ENCODE assay signal across 1 cellular context in the genomic region with DNA sequence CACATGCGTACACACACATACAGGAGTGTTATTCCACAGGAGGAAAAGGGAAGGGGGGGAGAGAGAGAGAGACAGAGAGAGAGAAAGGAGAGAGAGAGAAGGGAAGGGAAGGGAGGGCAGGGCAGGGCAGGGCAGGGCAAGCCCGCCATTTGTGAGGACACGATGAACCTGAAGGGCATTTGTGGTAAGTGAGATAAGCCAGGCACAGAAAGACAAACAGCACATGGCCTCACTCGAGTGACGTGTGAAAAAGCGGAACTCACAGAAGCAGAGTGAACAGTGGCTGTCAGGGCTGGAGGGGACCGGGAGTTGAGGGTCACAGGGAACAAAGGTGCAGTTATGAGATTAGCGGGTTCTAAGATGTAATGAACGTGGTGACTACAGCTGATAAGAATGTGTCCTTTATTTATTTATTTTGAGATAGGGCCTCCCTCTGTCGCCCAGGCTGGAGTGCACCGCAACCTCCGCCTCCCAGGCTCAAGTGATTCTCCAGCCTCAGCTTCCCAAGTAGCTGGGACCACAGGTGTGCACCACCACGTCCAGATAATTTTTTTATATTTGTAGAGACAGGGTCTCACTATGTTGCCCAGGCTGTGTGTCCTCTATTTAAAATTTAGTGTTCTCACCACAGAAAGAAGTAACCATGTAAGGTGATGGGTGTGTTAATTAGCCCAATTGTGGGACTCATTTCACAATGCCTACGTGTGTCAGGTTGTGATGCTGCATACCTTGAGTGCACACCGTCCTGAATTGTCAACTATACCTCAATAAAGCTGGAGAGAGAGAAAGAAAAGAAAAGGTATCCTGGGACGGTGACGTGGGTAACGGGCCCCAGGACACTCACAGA.
TF ChIP-seq lines count a peak whose summit lies in the region.

No MANE protein-coding gene starts in this region.

TF ChIP-seq in K562, 482 proteins besides CTCF, POLR2A, EP300 and RAD21 (continued from another document and continues in another):
- TF ChIP-seq, protein P1, sequence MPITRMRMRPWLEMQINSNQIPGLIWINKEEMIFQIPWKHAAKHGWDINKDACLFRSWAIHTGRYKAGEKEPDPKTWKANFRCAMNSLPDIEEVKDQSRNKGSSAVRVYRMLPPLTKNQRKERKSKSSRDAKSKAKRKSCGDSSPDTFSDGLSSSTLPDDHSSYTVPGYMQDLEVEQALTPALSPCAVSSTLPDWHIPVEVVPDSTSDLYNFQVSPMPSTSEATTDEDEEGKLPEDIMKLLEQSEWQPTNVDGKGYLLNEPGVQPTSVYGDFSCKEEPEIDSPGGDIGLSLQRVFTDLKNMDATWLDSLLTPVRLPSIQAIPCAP (CRISPR knock-in tag; IDR thresholded peaks at IDR 0.05; ENCODE audit: borderline replicate concordance), result no peak
- TF ChIP-seq ZBTB8A (IDR thresholded peaks at IDR 0.05; ENCODE audit: partially characterized antibody), result no peak
- peak in 1 of 2 experiments; percentile 42; a peak in 2 of 4 replicates for TF ChIP-seq MAZ (CRISPR knock-in tag; conservative IDR thresholded peaks at IDR 0.05 in 1 of 2, IDR thresholded peaks at IDR 0.05 in 1 of 2)
- TF ChIP-seq, protein P2, sequence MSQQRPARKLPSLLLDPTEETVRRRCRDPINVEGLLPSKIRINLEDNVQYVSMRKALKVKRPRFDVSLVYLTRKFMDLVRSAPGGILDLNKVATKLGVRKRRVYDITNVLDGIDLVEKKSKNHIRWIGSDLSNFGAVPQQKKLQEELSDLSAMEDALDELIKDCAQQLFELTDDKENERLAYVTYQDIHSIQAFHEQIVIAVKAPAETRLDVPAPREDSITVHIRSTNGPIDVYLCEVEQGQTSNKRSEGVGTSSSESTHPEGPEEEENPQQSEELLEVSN (IDR thresholded peaks at IDR 0.05; ENCODE audit: borderline replicate concordance in 1 of 2, extremely low read depth in 1 of 2, insufficient read depth in 1 of 2, insufficient read length in 1 of 2, low read depth in 1 of 2, low read length in 1 of 2, poor library complexity in 1 of 2, severe bottlenecking in 1 of 2), result peak; percentile 45 to 55
- TF ChIP-seq HSF4 (CRISPR knock-in tag; IDR thresholded peaks at IDR 0.05; ENCODE audit: borderline replicate concordance), result no peak
- TF ChIP-seq U2AF1 (optimal IDR thresholded peaks at IDR 0.05; ENCODE audit: low read depth, low read length), result no peak
- TF ChIP-seq, protein P3, sequence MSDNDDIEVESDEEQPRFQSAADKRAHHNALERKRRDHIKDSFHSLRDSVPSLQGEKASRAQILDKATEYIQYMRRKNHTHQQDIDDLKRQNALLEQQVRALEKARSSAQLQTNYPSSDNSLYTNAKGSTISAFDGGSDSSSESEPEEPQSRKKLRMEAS (CRISPR knock-in tag; IDR thresholded peaks at IDR 0.05), result peak; percentile 93
- no peak for TF ChIP-seq TAF9B (IDR thresholded peaks at IDR 0.05; ENCODE audit: partially characterized antibody)
- TF ChIP-seq, protein P4, sequence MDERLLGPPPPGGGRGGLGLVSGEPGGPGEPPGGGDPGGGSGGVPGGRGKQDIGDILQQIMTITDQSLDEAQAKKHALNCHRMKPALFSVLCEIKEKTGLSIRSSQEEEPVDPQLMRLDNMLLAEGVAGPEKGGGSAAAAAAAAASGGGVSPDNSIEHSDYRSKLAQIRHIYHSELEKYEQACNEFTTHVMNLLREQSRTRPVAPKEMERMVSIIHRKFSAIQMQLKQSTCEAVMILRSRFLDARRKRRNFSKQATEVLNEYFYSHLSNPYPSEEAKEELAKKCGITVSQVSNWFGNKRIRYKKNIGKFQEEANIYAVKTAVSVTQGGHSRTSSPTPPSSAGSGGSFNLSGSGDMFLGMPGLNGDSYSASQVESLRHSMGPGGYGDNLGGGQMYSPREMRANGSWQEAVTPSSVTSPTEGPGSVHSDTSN (CRISPR knock-in tag; IDR thresholded peaks at IDR 0.05; ENCODE audit: low read depth), result no peak
- TF ChIP-seq, protein P4 (tag; conservative IDR thresholded peaks at IDR 0.05; ENCODE audit: low read depth), result peak; percentile 61
- TF ChIP-seq, protein P5, sequence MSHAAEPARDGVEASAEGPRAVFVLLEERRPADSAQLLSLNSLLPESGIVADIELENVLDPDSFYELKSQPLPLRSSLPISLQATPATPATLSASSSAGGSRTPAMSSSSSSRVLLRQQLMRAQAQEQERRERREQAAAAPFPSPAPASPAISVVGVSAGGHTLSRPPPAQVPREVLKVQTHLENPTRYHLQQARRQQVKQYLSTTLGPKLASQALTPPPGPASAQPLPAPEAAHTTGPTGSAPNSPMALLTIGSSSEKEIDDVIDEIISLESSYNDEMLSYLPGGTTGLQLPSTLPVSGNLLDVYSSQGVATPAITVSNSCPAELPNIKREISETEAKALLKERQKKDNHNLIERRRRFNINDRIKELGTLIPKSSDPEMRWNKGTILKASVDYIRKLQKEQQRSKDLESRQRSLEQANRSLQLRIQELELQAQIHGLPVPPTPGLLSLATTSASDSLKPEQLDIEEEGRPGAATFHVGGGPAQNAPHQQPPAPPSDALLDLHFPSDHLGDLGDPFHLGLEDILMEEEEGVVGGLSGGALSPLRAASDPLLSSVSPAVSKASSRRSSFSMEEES (CRISPR knock-in tag; IDR thresholded peaks at IDR 0.05), result no peak
- no peak for TF ChIP-seq HMG20A (CRISPR knock-in tag; conservative IDR thresholded peaks at IDR 0.05)
- peak in 1 of 2 experiments; percentile 44; a peak in 2 of 4 replicates for TF ChIP-seq NRF1 (conservative IDR thresholded peaks at IDR 0.05 in 1 of 2, IDR thresholded peaks at IDR 0.05 in 1 of 2)
- TF ChIP-seq, protein P6, sequence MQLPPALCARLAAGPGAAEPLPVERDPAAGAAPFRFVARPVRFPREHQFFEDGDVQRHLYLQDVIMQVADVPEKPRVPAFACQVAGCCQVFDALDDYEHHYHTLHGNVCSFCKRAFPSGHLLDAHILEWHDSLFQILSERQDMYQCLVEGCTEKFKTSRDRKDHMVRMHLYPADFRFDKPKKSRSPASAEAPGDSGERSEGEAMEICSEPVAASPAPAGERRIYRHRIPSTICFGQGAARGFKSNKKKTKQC (CRISPR knock-in tag; IDR thresholded peaks at IDR 0.05), result no peak
- TF ChIP-seq KHSRP (IDR thresholded peaks at IDR 0.05), result peak; percentile 76; the same call in 1 of the 2 replicates
- TF ChIP-seq STAT5B (CRISPR knock-in tag; IDR thresholded peaks at IDR 0.05), result no peak
- TF ChIP-seq, protein P7, sequence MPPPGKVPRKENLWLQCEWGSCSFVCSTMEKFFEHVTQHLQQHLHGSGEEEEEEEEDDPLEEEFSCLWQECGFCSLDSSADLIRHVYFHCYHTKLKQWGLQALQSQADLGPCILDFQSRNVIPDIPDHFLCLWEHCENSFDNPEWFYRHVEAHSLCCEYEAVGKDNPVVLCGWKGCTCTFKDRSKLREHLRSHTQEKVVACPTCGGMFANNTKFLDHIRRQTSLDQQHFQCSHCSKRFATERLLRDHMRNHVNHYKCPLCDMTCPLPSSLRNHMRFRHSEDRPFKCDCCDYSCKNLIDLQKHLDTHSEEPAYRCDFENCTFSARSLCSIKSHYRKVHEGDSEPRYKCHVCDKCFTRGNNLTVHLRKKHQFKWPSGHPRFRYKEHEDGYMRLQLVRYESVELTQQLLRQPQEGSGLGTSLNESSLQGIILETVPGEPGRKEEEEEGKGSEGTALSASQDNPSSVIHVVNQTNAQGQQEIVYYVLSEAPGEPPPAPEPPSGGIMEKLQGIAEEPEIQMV (tag; conservative IDR thresholded peaks at IDR 0.05; ENCODE audit: low read depth), result peak; percentile 57; the same call in 1 of the 2 replicates
- peak; percentile 94 for TF ChIP-seq MYC (IDR thresholded peaks at IDR 0.05; ENCODE audit: low read depth, low read length)
- TF ChIP-seq MYC (CRISPR knock-in tag; IDR thresholded peaks at IDR 0.05; ENCODE audit: borderline replicate concordance, low read depth), result no peak
- no peak for TF ChIP-seq KAT2B (IDR thresholded peaks at IDR 0.05; ENCODE audit: low read depth, low read length)
- peak; percentile 82; the same call in 1 of the 2 replicates for TF ChIP-seq HDAC2 (IDR thresholded peaks at IDR 0.05)
- no peak for TF ChIP-seq MCM5 (IDR thresholded peaks at IDR 0.05; ENCODE audit: low read depth)
- TF ChIP-seq MCM3 (IDR thresholded peaks at IDR 0.05), result no peak
- no peak for TF ChIP-seq HDGF (IDR thresholded peaks at IDR 0.05)
- no peak for TF ChIP-seq EWSR1 (IDR thresholded peaks at IDR 0.05; ENCODE audit: borderline replicate concordance, low read depth, partially characterized antibody)
- no peak for TF ChIP-seq SP2 (IDR thresholded peaks at IDR 0.05; ENCODE audit: extremely low read depth, low read depth, low read length, poor library complexity, severe bottlenecking)
- TF ChIP-seq SMARCA5 (IDR thresholded peaks at IDR 0.05), result peak; percentile 66; the same call in 1 of the 2 replicates
- TF ChIP-seq FUS (optimal IDR thresholded peaks at IDR 0.05; ENCODE audit: low read depth, low read length), result no peak
- 0 out of 2 replicates have a peak, but pooled peaks have one; percentile 28 for TF ChIP-seq JUN (IDR thresholded peaks at IDR 0.05; ENCODE audit: borderline replicate concordance, low read depth, low read length)
- no peak for TF ChIP-seq JUN (CRISPR knock-in tag; IDR thresholded peaks at IDR 0.05; ENCODE audit: borderline replicate concordance)
- TF ChIP-seq PCBP2 (IDR thresholded peaks at IDR 0.05; ENCODE audit: low read depth, low read length, poor library complexity, severe bottlenecking), result no peak
- TF ChIP-seq JUNB (CRISPR knock-in tag; conservative IDR thresholded peaks at IDR 0.05), result no peak
- 0 out of 2 replicates have a peak, but pooled peaks have one; percentile 35 for TF ChIP-seq GATAD2A (IDR thresholded peaks at IDR 0.05)
- no peak for TF ChIP-seq ZNF586 (CRISPR knock-in tag; conservative IDR thresholded peaks at IDR 0.05)
- TF ChIP-seq, protein P8, sequence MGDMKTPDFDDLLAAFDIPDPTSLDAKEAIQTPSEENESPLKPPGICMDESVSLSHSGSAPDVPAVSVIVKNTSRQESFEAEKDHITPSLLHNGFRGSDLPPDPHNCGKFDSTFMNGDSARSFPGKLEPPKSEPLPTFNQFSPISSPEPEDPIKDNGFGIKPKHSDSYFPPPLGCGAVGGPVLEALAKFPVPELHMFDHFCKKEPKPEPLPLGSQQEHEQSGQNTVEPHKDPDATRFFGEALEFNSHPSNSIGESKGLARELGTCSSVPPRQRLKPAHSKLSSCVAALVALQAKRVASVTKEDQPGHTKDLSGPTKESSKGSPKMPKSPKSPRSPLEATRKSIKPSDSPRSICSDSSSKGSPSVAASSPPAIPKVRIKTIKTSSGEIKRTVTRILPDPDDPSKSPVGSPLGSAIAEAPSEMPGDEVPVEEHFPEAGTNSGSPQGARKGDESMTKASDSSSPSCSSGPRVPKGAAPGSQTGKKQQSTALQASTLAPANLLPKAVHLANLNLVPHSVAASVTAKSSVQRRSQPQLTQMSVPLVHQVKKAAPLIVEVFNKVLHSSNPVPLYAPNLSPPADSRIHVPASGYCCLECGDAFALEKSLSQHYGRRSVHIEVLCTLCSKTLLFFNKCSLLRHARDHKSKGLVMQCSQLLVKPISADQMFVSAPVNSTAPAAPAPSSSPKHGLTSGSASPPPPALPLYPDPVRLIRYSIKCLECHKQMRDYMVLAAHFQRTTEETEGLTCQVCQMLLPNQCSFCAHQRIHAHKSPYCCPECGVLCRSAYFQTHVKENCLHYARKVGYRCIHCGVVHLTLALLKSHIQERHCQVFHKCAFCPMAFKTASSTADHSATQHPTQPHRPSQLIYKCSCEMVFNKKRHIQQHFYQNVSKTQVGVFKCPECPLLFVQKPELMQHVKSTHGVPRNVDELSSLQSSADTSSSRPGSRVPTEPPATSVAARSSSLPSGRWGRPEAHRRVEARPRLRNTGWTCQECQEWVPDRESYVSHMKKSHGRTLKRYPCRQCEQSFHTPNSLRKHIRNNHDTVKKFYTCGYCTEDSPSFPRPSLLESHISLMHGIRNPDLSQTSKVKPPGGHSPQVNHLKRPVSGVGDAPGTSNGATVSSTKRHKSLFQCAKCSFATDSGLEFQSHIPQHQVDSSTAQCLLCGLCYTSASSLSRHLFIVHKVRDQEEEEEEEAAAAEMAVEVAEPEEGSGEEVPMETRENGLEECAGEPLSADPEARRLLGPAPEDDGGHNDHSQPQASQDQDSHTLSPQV (IDR thresholded peaks at IDR 0.05), result no peak; the same call in 1 of the 2 replicates
- TF ChIP-seq ZNF124 (CRISPR knock-in tag; IDR thresholded peaks at IDR 0.05), result no peak
- TF ChIP-seq NONO (IDR thresholded peaks at IDR 0.05; ENCODE audit: low read depth in 2 of 2, low read length in 1 of 2), result peak in 1 of 2 experiments; percentile 38; a peak in 1 of 4 replicates
- no peak for TF ChIP-seq ZNF253 (CRISPR knock-in tag; conservative IDR thresholded peaks at IDR 0.05)
- no peak for TF ChIP-seq ZNF830 (CRISPR knock-in tag; IDR thresholded peaks at IDR 0.05)
